ENCODE assay signal across 10 cellular contexts in genomic region chr17:42347198-42347597, GRCh38. TPM values are rescaled to one million over a fixed set of nuclear protein-coding genes. Genes with fewer than 3 reads are reported as not detected.
DNase-seq lines count a peak whose midpoint lies in the region; ATAC-seq, FAIRE-seq and TF ChIP-seq lines count a peak whose summit lies in the region.
"Had no signal": no experiment of that assay in that cellular context is flagged by ENCODE, and none has a peak within 500 bp of the region (broad histone marks: within the 10 kb centered on the region; RNA-seq: fewer than 3 reads in every experiment).

No MANE protein-coding gene starts in this region.

- TF ChIP-seq CTCF in astrocyte (IDR thresholded peaks at IDR 0.05; ENCODE audit: insufficient read depth, low read depth, low read length): no peak
- no peak for TF ChIP-seq CTCF in right atrium auricular region (IDR thresholded peaks at IDR 0.05)
- TF ChIP-seq CTCF in suprapubic skin (IDR thresholded peaks at IDR 0.05): no peak

- H3K79me2 ChIP-seq in astrocyte (ENCODE audit: insufficient read depth, low read length): peaks cover 46% of the 10 kb centered on the region

- peak overlapping the region; percentile 58 for H3K27ac Mint-ChIP-seq in T-helper 1 cell treated with Interleukin-12 subunit alpha and Interleukin-12 subunit beta and Interleukin-4 antibody, amounts not matched to agents 30 μg/mL and 1 μg/mL, for 36 hours
- no peak overlapping the region for H3K27ac Mint-ChIP-seq in astrocyte (ENCODE audit: unreplicated experiment)

- H3K27me3 ChIP-seq in astrocyte (ENCODE audit: insufficient read depth, low read length): no peaks in the 10 kb centered on the region
- no peaks in the 10 kb centered on the region for H3K27me3 ChIP-seq in right atrium auricular region
- no peaks in the 10 kb centered on the region for H3K27me3 ChIP-seq in suprapubic skin

- peaks cover 65% of the 10 kb centered on the region for H4K20me1 ChIP-seq in astrocyte (ENCODE audit: insufficient read depth, low read length)

- peak overlapping the region; percentile 50 for H3K9ac ChIP-seq in astrocyte (ENCODE audit: low read length)

- ATAC-seq in HG02623 (IDR thresholded peaks at IDR 0.05; ENCODE audit: unreplicated experiment) (no peak), HG02571 (IDR thresholded peaks at IDR 0.05; ENCODE audit: unreplicated experiment) (no peak)

- H3K4me1 ChIP-seq in astrocyte (ENCODE audit: insufficient read depth, low read length): peaks cover 22% of the 10 kb centered on the region
- peaks cover 0 to 55% of the 10 kb centered on the region in 2 donors for H3K4me1 ChIP-seq in right atrium auricular region
- peaks cover 29% of the 10 kb centered on the region for H3K4me1 ChIP-seq in suprapubic skin

- no peaks in the 10 kb centered on the region for H3K9me3 Mint-ChIP-seq in T-helper 1 cell treated with Interleukin-12 subunit alpha and Interleukin-12 subunit beta and Interleukin-4 antibody, amounts not matched to agents 30 μg/mL and 1 μg/mL, for 36 hours
- H3K9me3 Mint-ChIP-seq in astrocyte (ENCODE audit: unreplicated experiment): no peaks in the 10 kb centered on the region

- peak overlapping the region; percentile 61 for H3K4me2 ChIP-seq in astrocyte (ENCODE audit: low read length)

- TF ChIP-seq EP300 in suprapubic skin (IDR thresholded peaks at IDR 0.05): no peak

- H3K36me3 ChIP-seq in astrocyte (ENCODE audit: insufficient read depth, low read length) (peaks cover 8% of the 10 kb centered on the region), right atrium auricular region (peaks cover 47% of the 10 kb centered on the region), suprapubic skin (peaks cover 38% of the 10 kb centered on the region)

- H3K9me3 ChIP-seq in astrocyte (ENCODE audit: insufficient read depth, low read depth, low read length): no peaks in the 10 kb centered on the region
- H3K9me3 ChIP-seq in right atrium auricular region: no peaks in the 10 kb centered on the region
- H3K9me3 ChIP-seq in suprapubic skin: no peaks in the 10 kb centered on the region

- H3K4me3 Mint-ChIP-seq in T-helper 1 cell treated with Interleukin-12 subunit alpha and Interleukin-12 subunit beta and Interleukin-4 antibody, amounts not matched to agents 30 μg/mL and 1 μg/mL, for 36 hours: no peak overlapping the region
- H3K4me3 Mint-ChIP-seq in astrocyte (ENCODE audit: unreplicated experiment): no peak overlapping the region

- H3K4me1 Mint-ChIP-seq in T-helper 1 cell treated with Interleukin-12 subunit alpha and Interleukin-12 subunit beta and Interleukin-4 antibody, amounts not matched to agents 30 μg/mL and 1 μg/mL, for 36 hours (ENCODE audit: low read depth): peaks cover 45% of the 10 kb centered on the region
- peaks cover 23% of the 10 kb centered on the region for H3K4me1 Mint-ChIP-seq in astrocyte (ENCODE audit: low read depth, unreplicated experiment)

- no peak for TF ChIP-seq POLR2A in suprapubic skin (IDR thresholded peaks at IDR 0.05)

- FAIRE-seq in astrocyte (lab: Jason Lieb, UNC): peak; percentile 71

- no peak overlapping the region for H2AFZ ChIP-seq in astrocyte (ENCODE audit: low read depth, low read length)

- H3K27me3 Mint-ChIP-seq in T-helper 1 cell treated with Interleukin-12 subunit alpha and Interleukin-12 subunit beta and Interleukin-4 antibody, amounts not matched to agents 30 μg/mL and 1 μg/mL, for 36 hours (ENCODE audit: low read depth): no peaks in the 10 kb centered on the region
- no peaks in the 10 kb centered on the region for H3K27me3 Mint-ChIP-seq in astrocyte (ENCODE audit: low read depth, unreplicated experiment)

- peak overlapping the region; percentile 72 for H3K27ac ChIP-seq in astrocyte (ENCODE audit: low read depth, low read length)
- H3K27ac ChIP-seq in right atrium auricular region: peak overlapping the region; percentile 1 to 61
- peak overlapping the region; percentile 21 for H3K27ac ChIP-seq in suprapubic skin
- H3K27ac ChIP-seq: 22Rv1 had no signal

- peaks cover 53% of the 10 kb centered on the region for H3K36me3 Mint-ChIP-seq in T-helper 1 cell treated with Interleukin-12 subunit alpha and Interleukin-12 subunit beta and Interleukin-4 antibody, amounts not matched to agents 30 μg/mL and 1 μg/mL, for 36 hours (ENCODE audit: low read depth)
- peaks cover 26% of the 10 kb centered on the region for H3K36me3 Mint-ChIP-seq in astrocyte (ENCODE audit: low read depth, unreplicated experiment)

- H3K4me3 ChIP-seq in astrocyte (ENCODE audit: insufficient read depth, low read depth, low read length) (no peak overlapping the region), right atrium auricular region (no peak overlapping the region), suprapubic skin (no peak overlapping the region)
- H3K4me3 ChIP-seq: skin epidermis had no signal

- no peak for DNase-seq in T-helper 1 cell
- DNase-seq in astrocyte (ENCODE audit: low read depth): peak; percentile 85
- DNase-seq in right atrium auricular region (ENCODE audit: low spot score): peak; percentile 79
- DNase-seq in suprapubic skin (ENCODE audit: low spot score in 2 of 2): no peak
- no peak for DNase-seq in activated CD4-positive, alpha-beta T cell treated with anti-CD3 and anti-CD28 coated beads for 48 hours

RNA-seq across cellular contexts. Expression of gene STAT3, which starts 41.0 kb away (rescaled TPM):
- 145 and 154 TPM in 2 replicates for total RNA-seq in astrocyte
- total RNA-seq in right atrium auricular region: 100 to 1,000 TPM; 105 to 150 TPM
- total RNA-seq in suprapubic skin: 100 to 1,000 TPM; 144 to 174 (median 152) TPM

RNA-seq across cellular contexts. Expression of gene STAT5A, which starts 58.9 kb away (rescaled TPM):
- 0.77 and 1.9 TPM in 2 replicates for total RNA-seq in astrocyte
- 10 to 100 TPM; 16.9 to 51.2 TPM for total RNA-seq in right atrium auricular region
- 10 to 100 TPM; 32.1 to 56.0 (median 45.6) TPM for total RNA-seq in suprapubic skin

Comparison
In these comparisons a context has a peak if more than half of its experiments do, and no peak if none do; other contexts are left out.
1. DNase-seq: peak in astrocyte (single experiment) and right atrium auricular region (single experiment); none in T-helper 1 cell (0 of 5), suprapubic skin (0 of 2) and activated CD4-positive, alpha-beta T cell treated with anti-CD3 and anti-CD28 coated beads for 48 hours (single experiment).
2. H3K27ac ChIP-seq: peak in every context shown above with its lines; median percentile 72 in astrocyte; 31 in right atrium auricular region; 21 in suprapubic skin.